8 cellular contexts compared by ENCODE assay signal in the genomic region with DNA sequence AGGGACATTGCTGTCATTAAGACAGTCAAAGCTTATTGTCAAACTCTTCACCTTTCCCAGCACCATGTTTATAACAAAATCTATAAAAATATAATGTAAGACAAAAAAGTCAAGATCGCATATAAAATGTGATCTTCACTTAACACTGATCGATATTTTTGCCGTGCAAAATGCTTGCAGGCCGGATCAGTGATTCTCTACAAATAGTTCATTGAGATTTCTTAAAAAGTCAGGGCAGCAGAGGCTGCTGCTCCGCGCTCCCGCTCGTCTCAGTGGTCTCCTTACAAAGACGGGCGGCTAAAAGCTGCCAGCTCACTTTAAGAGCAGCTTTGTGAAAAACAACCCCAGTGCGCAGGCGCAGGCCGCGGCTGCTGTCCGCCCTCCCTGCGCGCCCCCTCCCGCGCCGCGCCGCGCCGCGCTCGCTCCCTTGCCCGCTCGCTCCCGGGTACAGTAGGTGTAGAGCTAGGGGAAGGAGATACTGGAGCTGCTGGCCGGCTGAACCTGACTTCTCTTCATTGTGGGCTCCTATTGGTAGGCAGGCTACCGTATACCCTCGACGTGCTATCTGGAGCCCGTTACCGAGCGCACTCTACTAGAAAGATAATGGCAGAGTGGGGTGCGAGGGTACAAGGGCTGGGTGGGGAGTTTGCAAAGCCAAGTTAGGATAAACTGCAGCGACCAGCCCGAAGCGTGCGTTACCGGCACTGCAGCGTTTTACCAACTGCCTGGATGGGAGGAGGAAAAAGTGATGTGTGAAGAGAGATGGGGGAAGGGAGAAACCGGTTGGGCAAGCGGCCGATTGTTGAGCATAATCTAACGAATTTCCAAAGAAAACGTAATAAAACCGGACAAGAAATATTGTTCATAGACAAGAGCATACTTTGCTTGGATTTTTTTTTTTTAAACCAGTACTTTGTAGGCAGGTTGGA. TPM values are rescaled to one million over a fixed set of nuclear protein-coding genes. Genes with fewer than 3 reads are reported as not detected.
A peak's percentile ranks its signal among the peaks of the same experiment; 100 is the strongest.
DNase-seq lines count a peak whose midpoint lies in the region; ATAC-seq and TF ChIP-seq lines count a peak whose summit lies in the region.

A gene with protein sequence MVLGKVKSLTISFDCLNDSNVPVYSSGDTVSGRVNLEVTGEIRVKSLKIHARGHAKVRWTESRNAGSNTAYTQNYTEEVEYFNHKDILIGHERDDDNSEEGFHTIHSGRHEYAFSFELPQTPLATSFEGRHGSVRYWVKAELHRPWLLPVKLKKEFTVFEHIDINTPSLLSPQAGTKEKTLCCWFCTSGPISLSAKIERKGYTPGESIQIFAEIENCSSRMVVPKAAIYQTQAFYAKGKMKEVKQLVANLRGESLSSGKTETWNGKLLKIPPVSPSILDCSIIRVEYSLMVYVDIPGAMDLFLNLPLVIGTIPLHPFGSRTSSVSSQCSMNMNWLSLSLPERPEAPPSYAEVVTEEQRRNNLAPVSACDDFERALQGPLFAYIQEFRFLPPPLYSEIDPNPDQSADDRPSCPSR (minus strand): TSS at position 291 of the 929 bp plus-strand sequence. CDS start 225 bp downstream, at position 66.

- peaks cover 23% of the 10 kb centered on the region for H3K4me1 Mint-ChIP-seq in activated CD4-positive, alpha-beta T cell treated with anti-CD3 and anti-CD28 coated beads, Interleukin-2, amount 10 ng/mL, durations not matched to agents 7 days and 5 days

- no peaks in the 10 kb centered on the region for H3K36me3 ChIP-seq in BLaER1

- H4K20me1 ChIP-seq in BLaER1 = no peaks in the 10 kb centered on the region

- H3K4me3 ChIP-seq in BLaER1 (peak within 1 kb of the TSS; percentile 90), coronary artery (peak within 1 kb of the TSS; percentile 83)

- H3K36me3 Mint-ChIP-seq in activated CD4-positive, alpha-beta T cell treated with anti-CD3 and anti-CD28 coated beads, Interleukin-2, amount 10 ng/mL, durations not matched to agents 7 days and 5 days (ENCODE audit: low read depth) = peaks cover 15% of the 10 kb centered on the region

- CTCF ChIA-PET in activated CD4-positive, alpha-beta T cell treated with anti-CD3 and anti-CD28 coated beads, Interleukin-2, amount 10 ng/mL, durations not matched to agents 7 days and 5 days (lab: Charles Lee) = interaction anchor here (0.7 to 4.9 kb wide), 23 partner anchors 9 to 521 kb away, joined by 3 to 67 read pairs (median 4); no protein-coding TSS in a partner anchor

- no peaks in the 10 kb centered on the region for H3K27me3 Mint-ChIP-seq in activated CD4-positive, alpha-beta T cell treated with anti-CD3 and anti-CD28 coated beads, Interleukin-2, amount 10 ng/mL, durations not matched to agents 7 days and 5 days

- no peak for TF ChIP-seq CTCF in coronary artery (IDR thresholded peaks at IDR 0.05)

- no peaks in the 10 kb centered on the region for H3K27me3 ChIP-seq in BLaER1

- H3K9ac ChIP-seq in BLaER1 = peak within 1 kb of the TSS; percentile 89

- no peaks in the 10 kb centered on the region for H3K9me3 Mint-ChIP-seq in activated CD4-positive, alpha-beta T cell treated with anti-CD3 and anti-CD28 coated beads, Interleukin-2, amount 10 ng/mL, durations not matched to agents 7 days and 5 days

- POLR2A ChIA-PET in activated CD4-positive, alpha-beta T cell treated with anti-CD3 and anti-CD28 coated beads, Interleukin-2, amount 10 ng/mL, durations not matched to agents 7 days and 5 days (lab: Charles Lee) = interaction anchor here (0.6 to 1.4 kb wide), 10 partner anchors 8 to 166 kb away, joined by 3 to 13 read pairs (median 3); no protein-coding TSS in a partner anchor

- DNase-seq in NCI-H69 (lab: John Stamatoyannopoulos, UW) (peak; percentile 99), coronary artery (ENCODE audit: low spot score) (peak; percentile 96), left kidney (ENCODE audit: low read depth, low spot score) (peak; percentile 98)
- DNase-seq in activated CD4-positive, alpha-beta T cell treated with anti-CD3 and anti-CD28 coated beads, Interleukin-2, amount 10 ng/mL, durations not matched to agents 7 days and 5 days = peak; percentile 96
- DNase-seq in stimulated activated CD4-positive, alpha-beta T cell treated with anti-CD3 and anti-CD28 coated beads, Interleukin-1b, Interleukin-23, amount 100 ng/mL, for 48 hours = peak; percentile 97

- ATAC-seq in GM19324 (IDR thresholded peaks at IDR 0.05; ENCODE audit: low FRiP score, unreplicated experiment) (peak; percentile 57), HG03460 (IDR thresholded peaks at IDR 0.05; ENCODE audit: unreplicated experiment) (peak; percentile 51)

- H3K4me3 Mint-ChIP-seq in activated CD4-positive, alpha-beta T cell treated with anti-CD3 and anti-CD28 coated beads, Interleukin-2, amount 10 ng/mL, durations not matched to agents 7 days and 5 days = peak within 1 kb of the TSS; percentile 96

- H3K9me3 ChIP-seq in BLaER1 = no peaks in the 10 kb centered on the region

- peak within 1 kb of the TSS; percentile 92 for H3K4me2 ChIP-seq in BLaER1

- peak within 1 kb of the TSS; percentile 100 for H3K27ac Mint-ChIP-seq in activated CD4-positive, alpha-beta T cell treated with anti-CD3 and anti-CD28 coated beads, Interleukin-2, amount 10 ng/mL, durations not matched to agents 7 days and 5 days

- H3K4me1 ChIP-seq in BLaER1 = peaks cover 18% of the 10 kb centered on the region

- H3K27ac ChIP-seq in BLaER1 (peak within 1 kb of the TSS; percentile 95), coronary artery (peak within 1 kb of the TSS; percentile 97)

RNA-seq across cellular contexts. Expression of the gene that starts here (rescaled TPM):
- total RNA-seq in activated CD4-positive, alpha-beta T cell treated with anti-CD3 and anti-CD28 coated beads, Interleukin-2, amount 10 ng/mL, durations not matched to agents 7 days and 5 days = 10 to 100 TPM; 34.1 to 35.0 TPM

Comparison
In these comparisons a context has a peak if more than half of its experiments do, and no peak if none do; other contexts are left out.
1. Peak in every context shown above with its lines: DNase-seq, ATAC-seq, H3K4me3 ChIP-seq and H3K27ac ChIP-seq.